Comparison of ENCODE assay signal across 15 cellular contexts in the genomic region with DNA sequence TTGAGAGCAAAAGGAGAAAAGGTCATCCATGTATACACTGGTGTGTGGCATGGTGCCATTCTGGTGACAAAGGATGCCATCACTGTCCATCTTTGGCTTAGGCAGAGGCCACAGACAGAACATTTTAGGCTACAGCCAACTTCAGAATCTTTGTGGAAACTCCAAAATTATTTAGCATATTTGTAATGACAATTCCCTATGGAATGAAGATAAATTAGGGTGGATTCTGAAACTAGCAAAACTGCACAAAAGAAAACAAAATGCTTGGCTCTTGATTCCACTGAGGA.
DNase-seq lines count a peak whose midpoint lies in the region; ATAC-seq and TF ChIP-seq lines count a peak whose summit lies in the region.
"Had no signal": no experiment of that assay in that cellular context is flagged by ENCODE, and none has a peak within 500 bp of the region (broad histone marks: within the 10 kb centered on the region; RNA-seq: fewer than 3 reads in every experiment).

No MANE protein-coding gene starts in this region.

- H3K4me1 ChIP-seq in gastroesophageal sphincter = peaks cover 0 to 37% (median 8%) of the 10 kb centered on the region in 3 donors
- H3K4me1 ChIP-seq: breast epithelium had no signal

- TF ChIP-seq EP300 in gastroesophageal sphincter (IDR thresholded peaks at IDR 0.05) = no peak

- peaks cover 4 to 9% of the 10 kb centered on the region in 2 donors for H3K36me3 ChIP-seq in gastroesophageal sphincter
- H3K36me3 ChIP-seq: breast epithelium had no signal

- H3K27me3 Mint-ChIP-seq in activated naive CD4-positive, alpha-beta T cell treated with anti-CD3 and anti-CD28 coated beads, Interleukin-2, amount 50 U/mL, for 24 hours = no peaks in the 10 kb centered on the region

- DNase-seq in activated naive CD4-positive, alpha-beta T cell treated with anti-CD3 and anti-CD28 coated beads, Interleukin-2, amount 50 U/mL, for 16 hours = no peak
- DNase-seq in RPMI7951 (ENCODE audit: low read depth) (peak; percentile 15), fibroblast of the aortic adventitia (ENCODE audit: low read depth) (peak; percentile 44), inferior parietal cortex (ENCODE audit: extremely low spot score) (no peak), GOT3 (lab: John Stamatoyannopoulos, UW) (no peak)
- no peak for DNase-seq in stimulated activated CD4-positive, alpha-beta T cell treated with anti-CD3 and anti-CD28 coated beads, Interleukin-4, amount 100 ng/mL, for 24 hours
- DNase-seq: ACHN; activated CD4-positive, alpha-beta T cell treated with anti-CD3 and anti-CD28 coated beads, Interleukin-2, amount 50 U/mL, for 48 hours; activated gamma-delta T cell; effector memory CD4-positive, alpha-beta T cell; NCI-H2081 had no signal

- H3K4me3 ChIP-seq in fibroblast of the aortic adventitia (ENCODE audit: low read depth, low read length) = no peak overlapping the region
- H3K4me3 ChIP-seq in gastroesophageal sphincter = no peak overlapping the region
- H3K4me3 ChIP-seq: breast epithelium had no signal

- peak overlapping the region; percentile 89 for H3K27ac Mint-ChIP-seq in activated naive CD4-positive, alpha-beta T cell treated with anti-CD3 and anti-CD28 coated beads, Interleukin-2, amount 50 U/mL, for 24 hours

- H3K4me1 Mint-ChIP-seq in activated naive CD4-positive, alpha-beta T cell treated with anti-CD3 and anti-CD28 coated beads, Interleukin-2, amount 50 U/mL, for 24 hours = peaks cover 61% of the 10 kb centered on the region

- no peak for ATAC-seq in gastroesophageal sphincter
- ATAC-seq: sciatic nerve had no signal

- H3K4me3 Mint-ChIP-seq in activated naive CD4-positive, alpha-beta T cell treated with anti-CD3 and anti-CD28 coated beads, Interleukin-2, amount 50 U/mL, for 24 hours = no peak overlapping the region

- TF ChIP-seq POLR2A in gastroesophageal sphincter (IDR thresholded peaks at IDR 0.05) = no peak

- H3K9me3 ChIP-seq in gastroesophageal sphincter = no peaks in the 10 kb centered on the region
- H3K9me3 ChIP-seq: breast epithelium had no signal

- no peaks in the 10 kb centered on the region for H3K9me3 Mint-ChIP-seq in activated naive CD4-positive, alpha-beta T cell treated with anti-CD3 and anti-CD28 coated beads, Interleukin-2, amount 50 U/mL, for 24 hours

- no peaks in the 10 kb centered on the region for H3K27me3 ChIP-seq in gastroesophageal sphincter
- H3K27me3 ChIP-seq: breast epithelium had no signal

- TF ChIP-seq CTCF in fibroblast of the aortic adventitia (IDR thresholded peaks at IDR 0.05; ENCODE audit: insufficient read depth, low read length) = no peak
- no peak for TF ChIP-seq CTCF in gastroesophageal sphincter (IDR thresholded peaks at IDR 0.05)

- no peak overlapping the region for H3K27ac ChIP-seq in gastroesophageal sphincter
- H3K27ac ChIP-seq: breast epithelium had no signal

- peaks cover 1% of the 10 kb centered on the region for H3K36me3 Mint-ChIP-seq in activated naive CD4-positive, alpha-beta T cell treated with anti-CD3 and anti-CD28 coated beads, Interleukin-2, amount 50 U/mL, for 24 hours

Comparison
In these comparisons a context has a peak if more than half of its experiments do, and no peak if none do; other contexts are left out.
1. DNase-seq: peak in RPMI7951 (single experiment) and fibroblast of the aortic adventitia (single experiment); none in activated naive CD4-positive, alpha-beta T cell treated with anti-CD3 and anti-CD28 coated beads, Interleukin-2, amount 50 U/mL, for 16 hours (single experiment), inferior parietal cortex (single experiment), GOT3 (single experiment) and stimulated activated CD4-positive, alpha-beta T cell treated with anti-CD3 and anti-CD28 coated beads, Interleukin-4, amount 100 ng/mL, for 24 hours (single experiment).